8 cellular contexts compared by ENCODE assay signal in genomic region chr19:13441810-13442512, GRCh38.
A peak's percentile ranks its signal among the peaks of the same experiment; 100 is the strongest.
DNase-seq lines count a peak whose midpoint lies in the region; ATAC-seq and TF ChIP-seq lines count a peak whose summit lies in the region.

No MANE protein-coding gene starts in this region.

- ATAC-seq in HG02678 (IDR thresholded peaks at IDR 0.05; ENCODE audit: unreplicated experiment) = no peak
- no peak for ATAC-seq in GM19023 (IDR thresholded peaks at IDR 0.05; ENCODE audit: unreplicated experiment)

- DNase-seq in GM12865 (ENCODE audit: low read depth) (peak; percentile 42), OCI-M1 (lab: John Stamatoyannopoulos, UW) (peak; percentile 29), left kidney (ENCODE audit: low read depth, low spot score) (peak; percentile 86), NCI-H1694 treated with DMSO at 0.1 percent for 48 hours (lab: John Stamatoyannopoulos, UW) (no peak), NCI-H524 (lab: John Stamatoyannopoulos, UW) (no peak)
- peak in 3 of 4 experiments; percentile 5 to 28 (median 18) for DNase-seq in activated naive CD4-positive, alpha-beta T cell (lab: John Stamatoyannopoulos, UW)

- no peak overlapping the region for H3K4me3 ChIP-seq in GM12865 (ENCODE audit: low read depth, low read length)

- TF ChIP-seq CTCF in GM12865 (IDR thresholded peaks at IDR 0.05; ENCODE audit: insufficient read depth, low read depth, low read length, missing control alignments) = no peak

Comparison
In these comparisons a context has a peak if more than half of its experiments do, and no peak if none do; other contexts are left out.
1. DNase-seq: peak in GM12865 (single experiment), OCI-M1 (single experiment), activated naive CD4-positive, alpha-beta T cell (3 of 4) and left kidney (single experiment); none in NCI-H1694 treated with DMSO at 0.1 percent for 48 hours (single experiment) and NCI-H524 (0 of 2).